ENCODE assay signal across 1 cellular context in the genomic region with DNA sequence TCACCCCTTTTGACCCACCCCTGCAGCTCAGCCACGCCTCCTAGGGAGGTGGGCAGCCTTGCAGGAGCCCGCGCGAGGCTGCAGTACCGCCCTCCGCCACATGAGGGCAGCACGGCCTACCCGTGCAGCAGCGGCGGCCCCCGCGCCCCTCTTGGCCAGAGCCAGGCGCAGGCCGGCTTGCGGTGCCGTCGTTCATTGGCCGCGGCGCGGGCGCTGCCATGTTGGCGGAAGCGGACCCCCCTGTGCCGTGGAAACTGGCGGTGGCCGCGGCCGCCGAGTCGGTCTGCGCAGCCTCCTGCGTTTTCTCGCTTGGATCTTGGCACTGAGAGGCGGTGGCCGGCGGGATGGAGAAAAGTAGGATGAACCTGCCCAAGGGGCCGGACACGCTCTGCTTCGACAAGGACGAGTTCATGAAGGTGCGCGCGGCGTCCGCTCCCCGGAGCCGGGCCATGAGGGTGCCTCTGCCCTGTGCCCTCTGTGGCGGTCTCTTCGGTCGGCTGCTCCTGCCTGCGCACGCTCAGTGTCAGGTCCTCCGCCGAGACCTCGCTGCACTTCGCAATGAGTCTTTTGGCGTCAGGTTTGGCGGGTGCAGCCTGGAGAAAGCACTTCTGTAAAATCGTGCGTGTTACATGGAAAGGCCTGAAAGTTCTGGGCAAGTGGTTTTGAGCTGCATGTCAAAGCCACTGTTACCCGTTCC.
TF ChIP-seq lines count a peak whose summit lies in the region.

Gene COG2, plus strand, starts transcription at position 219 of the 697 bp plus-strand sequence. Its CDS starts 126 bp downstream, at position 345.

TF ChIP-seq in HepG2, 621 proteins besides CTCF, POLR2A, EP300 and RAD21 (continued from another document and continues in another):
- TF ChIP-seq KIAA2018 (CRISPR knock-in tag; IDR thresholded peaks at IDR 0.05; ENCODE audit: borderline replicate concordance) (peak; percentile 84; the same call in 1 of the 2 replicates), ZNF235 (CRISPR knock-in tag; IDR thresholded peaks at IDR 0.05; ENCODE audit: borderline replicate concordance) (peak; percentile 89), ZNF10 (CRISPR knock-in tag; IDR thresholded peaks at IDR 0.05; ENCODE audit: borderline replicate concordance, low read depth) (no peak; the same call in 1 of the 2 replicates), NFYC (CRISPR knock-in tag; IDR thresholded peaks at IDR 0.05) (peak; percentile 92), EEA1 (CRISPR knock-in tag; IDR thresholded peaks at IDR 0.05; ENCODE audit: borderline replicate concordance) (peak; percentile 64; the same call in 1 of the 2 replicates), PITX1 (CRISPR knock-in tag; IDR thresholded peaks at IDR 0.05) (peak; percentile 11; the same call in 1 of the 2 replicates), TCF12 (IDR thresholded peaks at IDR 0.05) (no peak), TCF12 (CRISPR knock-in tag; IDR thresholded peaks at IDR 0.05) (peak; percentile 87; the same call in 1 of the 2 replicates), RBFOX2 (IDR thresholded peaks at IDR 0.05; ENCODE audit: low read depth, low read length) (peak; percentile 99), ZNF839 (CRISPR knock-in tag; IDR thresholded peaks at IDR 0.05; ENCODE audit: borderline replicate concordance) (no peak), ARID3A (IDR thresholded peaks at IDR 0.05; ENCODE audit: low read depth, low read length) (no peak; the same call in 1 of the 2 replicates), ZNF607 (CRISPR knock-in tag; IDR thresholded peaks at IDR 0.05; ENCODE audit: borderline replicate concordance) (peak; percentile 80; the same call in 1 of the 2 replicates), CENPT (CRISPR knock-in tag; IDR thresholded peaks at IDR 0.05; ENCODE audit: low read depth) (no peak), ZNF280D (CRISPR knock-in tag; IDR thresholded peaks at IDR 0.05) (no peak), PHF8 (CRISPR knock-in tag; IDR thresholded peaks at IDR 0.05) (peak; percentile 93), TBL1XR1 (IDR thresholded peaks at IDR 0.05; ENCODE audit: borderline replicate concordance, low read length, partially characterized antibody) (peak; percentile 41), ZBTB7A (CRISPR knock-in tag; IDR thresholded peaks at IDR 0.05) (0 out of 2 replicates have a peak, but pooled peaks have one; percentile 12), ZNF276 (CRISPR knock-in tag; IDR thresholded peaks at IDR 0.05; ENCODE audit: low read depth) (peak; percentile 81; the same call in 1 of the 2 replicates), ARNTL (CRISPR knock-in tag; IDR thresholded peaks at IDR 0.05) (peak; percentile 77; the same call in 1 of the 2 replicates), ZNF773 (CRISPR knock-in tag; IDR thresholded peaks at IDR 0.05; ENCODE audit: borderline replicate concordance) (peak; percentile 64; the same call in 1 of the 2 replicates), SP140L (CRISPR knock-in tag; IDR thresholded peaks at IDR 0.05; ENCODE audit: borderline replicate concordance) (no peak), NBN (conservative IDR thresholded peaks at IDR 0.05) (no peak), ZSCAN12 (CRISPR knock-in tag; IDR thresholded peaks at IDR 0.05) (peak; percentile 87; the same call in 1 of the 2 replicates), GLI4 (CRISPR knock-in tag; IDR thresholded peaks at IDR 0.05; ENCODE audit: borderline replicate concordance) (peak; percentile 72; the same call in 1 of the 2 replicates), RORA (CRISPR knock-in tag; IDR thresholded peaks at IDR 0.05) (no peak), RFX1 (IDR thresholded peaks at IDR 0.05) (no peak), YY1 (IDR thresholded peaks at IDR 0.05; ENCODE audit: insufficient read depth, insufficient replicate concordance, low read depth, low read length) (peak; percentile 97), RBM22 (optimal IDR thresholded peaks at IDR 0.05; ENCODE audit: low read length) (no peak)
- TF ChIP-seq, protein P1, sequence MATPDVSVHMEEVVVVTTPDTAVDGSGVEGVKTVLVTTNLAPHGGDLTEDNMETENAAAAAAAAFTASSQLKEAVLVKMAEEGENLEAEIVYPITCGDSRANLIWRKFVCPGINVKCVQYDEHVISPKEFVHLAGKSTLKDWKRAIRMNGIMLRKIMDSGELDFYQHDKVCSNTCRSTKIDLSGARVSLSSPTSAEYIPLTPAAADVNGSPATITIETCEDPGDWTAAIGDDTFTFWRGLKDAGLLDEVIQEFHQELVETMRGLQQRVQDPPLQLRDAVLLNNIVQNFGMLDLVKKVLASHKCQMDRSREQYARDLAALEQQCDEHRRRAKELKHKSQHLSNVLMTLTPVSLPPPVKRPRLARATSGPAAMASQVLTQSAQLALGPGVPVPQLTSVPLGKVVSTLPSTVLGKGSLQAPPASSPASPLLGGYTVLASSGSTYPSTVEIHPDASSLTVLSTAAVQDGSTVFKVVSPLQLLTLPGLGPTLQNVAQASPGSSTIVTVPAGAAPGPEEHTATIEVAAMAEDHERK (CRISPR knock-in tag; IDR thresholded peaks at IDR 0.05; ENCODE audit: low read depth), result peak; percentile 56; the same call in 1 of the 2 replicates
- TF ChIP-seq, protein P2, sequence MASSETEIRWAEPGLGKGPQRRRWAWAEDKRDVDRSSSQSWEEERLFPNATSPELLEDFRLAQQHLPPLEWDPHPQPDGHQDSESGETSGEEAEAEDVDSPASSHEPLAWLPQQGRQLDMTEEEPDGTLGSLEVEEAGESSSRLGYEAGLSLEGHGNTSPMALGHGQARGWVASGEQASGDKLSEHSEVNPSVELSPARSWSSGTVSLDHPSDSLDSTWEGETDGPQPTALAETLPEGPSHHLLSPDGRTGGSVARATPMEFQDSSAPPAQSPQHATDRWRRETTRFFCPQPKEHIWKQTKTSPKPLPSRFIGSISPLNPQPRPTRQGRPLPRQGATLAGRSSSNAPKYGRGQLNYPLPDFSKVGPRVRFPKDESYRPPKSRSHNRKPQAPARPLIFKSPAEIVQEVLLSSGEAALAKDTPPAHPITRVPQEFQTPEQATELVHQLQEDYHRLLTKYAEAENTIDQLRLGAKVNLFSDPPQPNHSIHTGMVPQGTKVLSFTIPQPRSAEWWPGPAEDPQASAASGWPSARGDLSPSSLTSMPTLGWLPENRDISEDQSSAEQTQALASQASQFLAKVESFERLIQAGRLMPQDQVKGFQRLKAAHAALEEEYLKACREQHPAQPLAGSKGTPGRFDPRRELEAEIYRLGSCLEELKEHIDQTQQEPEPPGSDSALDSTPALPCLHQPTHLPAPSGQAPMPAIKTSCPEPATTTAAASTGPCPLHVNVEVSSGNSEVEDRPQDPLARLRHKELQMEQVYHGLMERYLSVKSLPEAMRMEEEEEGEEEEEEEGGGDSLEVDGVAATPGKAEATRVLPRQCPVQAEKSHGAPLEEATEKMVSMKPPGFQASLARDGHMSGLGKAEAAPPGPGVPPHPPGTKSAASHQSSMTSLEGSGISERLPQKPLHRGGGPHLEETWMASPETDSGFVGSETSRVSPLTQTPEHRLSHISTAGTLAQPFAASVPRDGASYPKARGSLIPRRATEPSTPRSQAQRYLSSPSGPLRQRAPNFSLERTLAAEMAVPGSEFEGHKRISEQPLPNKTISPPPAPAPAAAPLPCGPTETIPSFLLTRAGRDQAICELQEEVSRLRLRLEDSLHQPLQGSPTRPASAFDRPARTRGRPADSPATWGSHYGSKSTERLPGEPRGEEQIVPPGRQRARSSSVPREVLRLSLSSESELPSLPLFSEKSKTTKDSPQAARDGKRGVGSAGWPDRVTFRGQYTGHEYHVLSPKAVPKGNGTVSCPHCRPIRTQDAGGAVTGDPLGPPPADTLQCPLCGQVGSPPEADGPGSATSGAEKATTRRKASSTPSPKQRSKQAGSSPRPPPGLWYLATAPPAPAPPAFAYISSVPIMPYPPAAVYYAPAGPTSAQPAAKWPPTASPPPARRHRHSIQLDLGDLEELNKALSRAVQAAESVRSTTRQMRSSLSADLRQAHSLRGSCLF (CRISPR knock-in tag; IDR thresholded peaks at IDR 0.05; ENCODE audit: borderline replicate concordance), result no peak
